In genomic region chr1:247008406-247008799, GRCh38 we compare ENCODE assay signal across 1 cellular context.
TF ChIP-seq lines count a peak whose summit lies in the region.

No MANE protein-coding gene starts in this region.

TF ChIP-seq in HepG2, 621 proteins besides CTCF, POLR2A, EP300 and RAD21 (continued from another document):
- TF ChIP-seq DZIP1 (CRISPR knock-in tag; IDR thresholded peaks at IDR 0.05) (0 out of 2 replicates have a peak, but pooled peaks have one; percentile 38), THAP8 (CRISPR knock-in tag; IDR thresholded peaks at IDR 0.05; ENCODE audit: borderline replicate concordance) (0 out of 2 replicates have a peak, but pooled peaks have one; percentile 16), ZNF17 (CRISPR knock-in tag; IDR thresholded peaks at IDR 0.05) (no peak), ZNF574 (CRISPR knock-in tag; IDR thresholded peaks at IDR 0.05) (no peak), ZNF317 (CRISPR knock-in tag; IDR thresholded peaks at IDR 0.05) (no peak), MLXIP (CRISPR knock-in tag; IDR thresholded peaks at IDR 0.05; ENCODE audit: borderline replicate concordance) (no peak), FOXA1 (IDR thresholded peaks at IDR 0.05) (no peak), FOXA1 (CRISPR knock-in tag; IDR thresholded peaks at IDR 0.05) (no peak), IRX3 (CRISPR knock-in tag; IDR thresholded peaks at IDR 0.05; ENCODE audit: borderline replicate concordance, low read depth) (no peak), CEBPZ (IDR thresholded peaks at IDR 0.05; ENCODE audit: low read length) (no peak), ZNF724P (CRISPR knock-in tag; IDR thresholded peaks at IDR 0.05; ENCODE audit: borderline replicate concordance) (no peak), NR2F2 (IDR thresholded peaks at IDR 0.05; ENCODE audit: borderline replicate concordance, low read depth) (no peak), FOXP4 (CRISPR knock-in tag; IDR thresholded peaks at IDR 0.05) (no peak), PHF21A (CRISPR knock-in tag; IDR thresholded peaks at IDR 0.05) (0 out of 2 replicates have a peak, but pooled peaks have one; percentile 6), ZNF770 (CRISPR knock-in tag; IDR thresholded peaks at IDR 0.05) (peak; percentile 94), ZNF607 (CRISPR knock-in tag; IDR thresholded peaks at IDR 0.05; ENCODE audit: borderline replicate concordance) (0 out of 2 replicates have a peak, but pooled peaks have one; percentile 25), MIER3 (CRISPR knock-in tag; IDR thresholded peaks at IDR 0.05; ENCODE audit: borderline replicate concordance) (no peak), ZSCAN25 (CRISPR knock-in tag; IDR thresholded peaks at IDR 0.05) (no peak), CSRNP1 (CRISPR knock-in tag; IDR thresholded peaks at IDR 0.05) (no peak), CEBPB (IDR thresholded peaks at IDR 0.05; ENCODE audit: borderline replicate concordance, low read depth, low read length) (peak; percentile 46; the same call in 1 of the 2 replicates)
TF ChIP-seq in HepG2: peak in this region for 8.
